ENCODE assay signal across 22 cellular contexts in genomic region chr22:35452810-35453743, GRCh38. TPM values are rescaled to one million over a fixed set of nuclear protein-coding genes. Genes with fewer than 3 reads are reported as not detected.
DNase-seq lines count a peak whose midpoint lies in the region; ATAC-seq and TF ChIP-seq lines count a peak whose summit lies in the region.
"Had no signal": no experiment of that assay in that cellular context is flagged by ENCODE, and none has a peak within 500 bp of the region (broad histone marks: within the 10 kb centered on the region; RNA-seq: fewer than 3 reads in every experiment).

No MANE protein-coding gene starts in this region.

- no peak overlapping the region for H3K4me3 Mint-ChIP-seq in activated CD4-positive, alpha-beta T cell treated with anti-CD3 and anti-CD28 coated beads, Interleukin-2, amount 10 ng/mL, durations not matched to agents 7 days and 5 days
- H3K4me3 Mint-ChIP-seq in T-helper 17 cell = peak overlapping the region; percentile 68
- H3K4me3 Mint-ChIP-seq in stimulated activated naive B cell treated with anti-CD40 and anti-IgM and Interleukin-4, amounts not matched to agents 10 μg/mL and 1 μg/mL and 100 μg/mL, for 72 hours = no peak overlapping the region
- H3K4me3 Mint-ChIP-seq: activated naive CD8-positive, alpha-beta T cell; activated T-helper 1 cell treated with anti-CD3 and anti-CD28 coated beads, Interleukin-12 subunit alpha, Interleukin-12 subunit beta, Interleukin-2, Interleukin-4 antibody, amounts not matched to agents 30 ng/mL and 10 ng/mL and 1 ng/mL, durations not matched to agents 14 hours and 24 hours and 36 hours; CD4-positive, alpha-beta T cell; memory B cell; naive thymus-derived CD4-positive, alpha-beta T cell; WTC11 had no signal

- CTCF ChIA-PET in activated CD4-positive, alpha-beta T cell treated with anti-CD3 and anti-CD28 coated beads, Interleukin-2, amount 10 ng/mL, durations not matched to agents 7 days and 5 days (lab: Charles Lee) = no interaction called here

- H3K4me1 ChIP-seq in lower lobe of right lung = peaks cover 8% of the 10 kb centered on the region
- H3K4me1 ChIP-seq: ascending aorta, suprapubic skin had no signal

- no peaks in the 10 kb centered on the region for H3K36me3 ChIP-seq in lower lobe of right lung
- H3K36me3 ChIP-seq: ascending aorta, suprapubic skin had no signal

- POLR2A ChIA-PET in activated CD4-positive, alpha-beta T cell treated with anti-CD3 and anti-CD28 coated beads, Interleukin-2, amount 10 ng/mL, durations not matched to agents 7 days and 5 days (lab: Charles Lee) = no interaction called here

- no peaks in the 10 kb centered on the region for H3K9me3 Mint-ChIP-seq in activated CD4-positive, alpha-beta T cell treated with anti-CD3 and anti-CD28 coated beads, Interleukin-2, amount 10 ng/mL, durations not matched to agents 7 days and 5 days
- H3K9me3 Mint-ChIP-seq in stimulated activated naive B cell treated with anti-CD40 and anti-IgM and Interleukin-4, amounts not matched to agents 10 μg/mL and 1 μg/mL and 100 μg/mL, for 72 hours = no peaks in the 10 kb centered on the region
- H3K9me3 Mint-ChIP-seq: activated T-helper 1 cell treated with anti-CD3 and anti-CD28 coated beads, Interleukin-12 subunit alpha, Interleukin-12 subunit beta, Interleukin-2, Interleukin-4 antibody, amounts not matched to agents 30 ng/mL and 10 ng/mL and 1 ng/mL, durations not matched to agents 14 hours and 24 hours and 36 hours; CD4-positive, alpha-beta T cell; memory B cell; WTC11 had no signal

- no peak for ATAC-seq in T-helper 17 cell
- peak; percentile 5 to 29 for ATAC-seq in lower lobe of right lung
- ATAC-seq in stimulated activated naive B cell treated with anti-CD40 and anti-IgM and Interleukin-4, amounts not matched to agents 10 μg/mL and 1 μg/mL and 100 μg/mL, for 72 hours (replicated peaks) = no peak
- no peak for ATAC-seq in HG03039 (IDR thresholded peaks at IDR 0.05; ENCODE audit: unreplicated experiment)
- ATAC-seq in HG03457 (IDR thresholded peaks at IDR 0.05; ENCODE audit: unreplicated experiment) = no peak
- ATAC-seq: naive thymus-derived CD4-positive, alpha-beta T cell; WTC11 had no signal

- peaks cover 10% of the 10 kb centered on the region for H3K36me3 Mint-ChIP-seq in activated CD4-positive, alpha-beta T cell treated with anti-CD3 and anti-CD28 coated beads, Interleukin-2, amount 10 ng/mL, durations not matched to agents 7 days and 5 days (ENCODE audit: low read depth)
- peaks cover 8% of the 10 kb centered on the region for H3K36me3 Mint-ChIP-seq in T-helper 17 cell (ENCODE audit: low read depth)
- H3K36me3 Mint-ChIP-seq in stimulated activated naive B cell treated with anti-CD40 and anti-IgM and Interleukin-4, amounts not matched to agents 10 μg/mL and 1 μg/mL and 100 μg/mL, for 72 hours = peaks cover 15 to 26% of the 10 kb centered on the region in 2 donors

- TF ChIP-seq CTCF in lower lobe of right lung (IDR thresholded peaks at IDR 0.05) = no peak

- H3K9me3 ChIP-seq in T-helper 17 cell (ENCODE audit: control insufficient read depth, low read length, poor library complexity, severe bottlenecking) (no peaks in the 10 kb centered on the region), lower lobe of right lung (no peaks in the 10 kb centered on the region)
- H3K9me3 ChIP-seq: ascending aorta, suprapubic skin had no signal

- H3K27me3 Mint-ChIP-seq in activated CD4-positive, alpha-beta T cell treated with anti-CD3 and anti-CD28 coated beads, Interleukin-2, amount 10 ng/mL, durations not matched to agents 7 days and 5 days = no peaks in the 10 kb centered on the region
- H3K27me3 Mint-ChIP-seq in T-helper 17 cell = no peaks in the 10 kb centered on the region
- H3K27me3 Mint-ChIP-seq in stimulated activated naive B cell treated with anti-CD40 and anti-IgM and Interleukin-4, amounts not matched to agents 10 μg/mL and 1 μg/mL and 100 μg/mL, for 72 hours = no peaks in the 10 kb centered on the region
- H3K27me3 Mint-ChIP-seq: activated naive CD8-positive, alpha-beta T cell; CD4-positive, alpha-beta T cell; memory B cell; naive thymus-derived CD4-positive, alpha-beta T cell had no signal

- no peak for DNase-seq in activated CD4-positive, alpha-beta T cell treated with anti-CD3 and anti-CD28 coated beads, Interleukin-2, amount 10 ng/mL, durations not matched to agents 7 days and 5 days
- DNase-seq in activated CD4-positive, alpha-beta T cell treated with anti-CD3 and anti-CD28 coated beads, Interleukin-2, amount 50 U/mL, for 4 hours = no peak
- DNase-seq in T-helper 17 cell (no peak), lower lobe of right lung (no peak)
- DNase-seq in stimulated activated naive B cell treated with anti-CD40 and anti-IgM and Interleukin-4, amounts not matched to agents 10 μg/mL and 1 μg/mL and 100 μg/mL, for 72 hours = no peak
- no peak for DNase-seq in stimulated activated CD4-positive, alpha-beta T cell treated with anti-CD3 and anti-CD28 coated beads, Interleukin-4, amount 100 ng/mL, for 24 hours
- DNase-seq: activated CD4-positive, alpha-beta T cell treated with anti-CD3 and anti-CD28 coated beads, Interleukin-2, amount 50 U/mL, for 1 hour; CD4-positive, alpha-beta T cell; naive thymus-derived CD4-positive, alpha-beta T cell; NCI-H187 treated with DMSO at 0.1 percent for 48 hours; NCI-H526; PC-9; SW 1271 had no signal

- H3K4me1 Mint-ChIP-seq in activated CD4-positive, alpha-beta T cell treated with anti-CD3 and anti-CD28 coated beads, Interleukin-2, amount 10 ng/mL, durations not matched to agents 7 days and 5 days = peaks cover 6% of the 10 kb centered on the region
- H3K4me1 Mint-ChIP-seq in T-helper 17 cell = peaks cover 12% of the 10 kb centered on the region
- peaks cover 3 to 5% of the 10 kb centered on the region in 2 donors for H3K4me1 Mint-ChIP-seq in stimulated activated naive B cell treated with anti-CD40 and anti-IgM and Interleukin-4, amounts not matched to agents 10 μg/mL and 1 μg/mL and 100 μg/mL, for 72 hours

- peak overlapping the region; percentile 65 for H3K27ac ChIP-seq in lower lobe of right lung
- H3K27ac ChIP-seq: ascending aorta, PC-9, skin epidermis, suprapubic skin had no signal

- intact Hi-C loops in lower lobe of right lung (cut with DNase I) = no loop called here

- no peaks in the 10 kb centered on the region for H3K27me3 ChIP-seq in lower lobe of right lung (ENCODE audit: low read depth)
- H3K27me3 ChIP-seq: ascending aorta, suprapubic skin had no signal

- H3K27ac Mint-ChIP-seq in activated CD4-positive, alpha-beta T cell treated with anti-CD3 and anti-CD28 coated beads, Interleukin-2, amount 10 ng/mL, durations not matched to agents 7 days and 5 days = peak overlapping the region; percentile 42
- H3K27ac Mint-ChIP-seq in T-helper 17 cell = peak overlapping the region; percentile 32
- peak overlapping the region; percentile 20 for H3K27ac Mint-ChIP-seq in stimulated activated naive B cell treated with anti-CD40 and anti-IgM and Interleukin-4, amounts not matched to agents 10 μg/mL and 1 μg/mL and 100 μg/mL, for 72 hours
- H3K27ac Mint-ChIP-seq: activated naive CD8-positive, alpha-beta T cell; activated T-helper 1 cell treated with anti-CD3 and anti-CD28 coated beads, Interleukin-12 subunit alpha, Interleukin-12 subunit beta, Interleukin-2, Interleukin-4 antibody, amounts not matched to agents 30 ng/mL and 10 ng/mL and 1 ng/mL, durations not matched to agents 14 hours and 24 hours and 36 hours; CD4-positive, alpha-beta T cell; memory B cell had no signal

- H3K4me3 ChIP-seq in lower lobe of right lung = no peak overlapping the region
- H3K4me3 ChIP-seq: ascending aorta, PC-9, skin epidermis, suprapubic skin had no signal

RNA-seq across cellular contexts. Expression of gene MCM5, which starts 53.1 kb away (rescaled TPM):
- 100 to 1,000 TPM; 208 to 233 TPM for total RNA-seq in activated CD4-positive, alpha-beta T cell treated with anti-CD3 and anti-CD28 coated beads, Interleukin-2, amount 10 ng/mL, durations not matched to agents 7 days and 5 days
- total RNA-seq in T-helper 17 cell (10 to 100 TPM; 22.6 to 32.6 TPM), lower lobe of right lung (25.7 TPM)

Comparison
In these comparisons a context has a peak if more than half of its experiments do, and no peak if none do; other contexts are left out.
1. ATAC-seq: peak in lower lobe of right lung (2 of 2); none in T-helper 17 cell (single experiment), stimulated activated naive B cell treated with anti-CD40 and anti-IgM and Interleukin-4, amounts not matched to agents 10 μg/mL and 1 μg/mL and 100 μg/mL, for 72 hours (0 of 2), HG03039 (single experiment) and HG03457 (single experiment).
2. Peak in every context shown above with its lines, with median percentiles within 50 percentile points of each other: H3K27ac Mint-ChIP-seq.